1 cellular context compared by ENCODE assay signal in the genomic region with DNA sequence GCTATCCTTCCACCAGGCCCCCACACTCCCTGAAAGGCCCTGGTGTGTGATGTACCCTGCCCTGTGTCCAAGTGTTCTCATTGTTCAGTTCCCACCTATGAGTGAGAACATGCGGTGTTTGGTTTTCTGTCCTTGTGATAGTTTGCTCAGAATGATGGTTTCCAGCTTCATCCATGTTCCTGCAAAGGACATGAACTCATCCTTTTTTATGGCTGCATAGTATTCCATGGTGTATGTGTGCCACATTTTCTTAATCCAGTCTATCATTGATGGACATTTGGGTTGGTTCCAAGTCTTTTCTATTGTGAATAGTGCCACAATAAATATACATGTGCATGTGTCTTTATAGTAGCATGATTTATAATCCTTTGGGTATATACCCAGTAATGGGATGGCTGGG.
TF ChIP-seq lines count a peak whose summit lies in the region.
"Not testable (repeated sequence)": the region's sequence is repeated elsewhere in the genome, so short reads cannot be mapped to it uniquely, and the experiment has no call there.

No MANE protein-coding gene starts in this region.

- TF ChIP-seq CTCF in HEK293 (tag by site-specific recombination; IDR thresholded peaks at IDR 0.05) = not testable (repeated sequence)

- not testable (repeated sequence) for H3K4me1 ChIP-seq in HEK293 (ENCODE audit: control insufficient read depth, insufficient read depth, low read length)

- not testable (repeated sequence) for H3K9me3 ChIP-seq in HEK293 (ENCODE audit: control insufficient read depth, insufficient read depth, low read depth, low read length)

- CTCF ChIA-PET in HEK293 (lab: Yijun Ruan, JAX) = not testable (repeated sequence)

- POLR2A ChIA-PET in HEK293 (lab: Yijun Ruan, JAX) = not testable (repeated sequence)

- H3K36me3 ChIP-seq in HEK293 (ENCODE audit: control insufficient read depth in 2 of 2, insufficient read depth in 1 of 2, low read length in 2 of 2) = not testable (repeated sequence)

- H3K27ac ChIP-seq in HEK293 (ENCODE audit: extremely low read depth, low read depth, low read length) = not testable (repeated sequence)

- not testable (repeated sequence) for H3K4me3 ChIP-seq in HEK293 (ENCODE audit: low read depth, low read length)

TF ChIP-seq in HEK293, 187 proteins besides CTCF, POLR2A, EP300 and RAD21:
- peak; percentile 76 for TF ChIP-seq ZNF146 (tag by site-specific recombination; IDR thresholded peaks at IDR 0.05)
- TF ChIP-seq, protein P1, sequence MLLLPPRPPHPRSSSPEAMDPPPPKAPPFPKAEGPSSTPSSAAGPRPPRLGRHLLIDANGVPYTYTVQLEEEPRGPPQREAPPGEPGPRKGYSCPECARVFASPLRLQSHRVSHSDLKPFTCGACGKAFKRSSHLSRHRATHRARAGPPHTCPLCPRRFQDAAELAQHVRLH (tag by site-specific recombination; IDR thresholded peaks at IDR 0.05) = peak; percentile 57; the same call in 1 of the 2 replicates
